13 cellular contexts compared by ENCODE assay signal in the genomic region with DNA sequence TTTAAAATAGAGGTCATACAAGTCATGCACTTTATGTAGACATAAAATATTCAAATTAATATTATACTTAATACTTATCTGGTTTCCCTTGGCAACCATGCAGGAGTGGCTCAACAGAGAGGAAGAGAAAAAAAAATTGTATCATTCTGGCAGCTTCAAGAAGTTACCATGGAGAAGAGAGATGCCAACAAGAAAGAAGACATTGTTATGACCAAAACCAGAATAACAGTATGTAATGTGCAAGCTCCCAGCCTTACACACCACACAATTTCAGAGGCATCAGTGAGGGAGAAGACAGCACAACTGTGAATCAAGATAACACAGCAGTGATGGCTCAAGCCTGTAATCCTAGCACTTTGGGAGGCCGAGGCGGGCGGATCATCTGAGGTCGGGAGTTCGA.
"Had no signal": no experiment of that assay in that cellular context is flagged by ENCODE, and none has a peak within 500 bp of the region (broad histone marks: within the 10 kb centered on the region; RNA-seq: fewer than 3 reads in every experiment).

No MANE protein-coding gene starts in this region.

- H3K4me1 ChIP-seq: esophagus squamous epithelium, foreskin keratinocyte, heart left ventricle, suprapubic skin, thyroid gland had no signal

- DNase-seq: effector memory CD8-positive, alpha-beta T cell; esophagus squamous epithelium; foreskin keratinocyte; heart left ventricle; kidney glomerular epithelial cell; mucosa of descending colon; naive thymus-derived CD8-positive, alpha-beta T cell; right cardiac atrium; stimulated activated CD4-positive, alpha-beta T cell treated with anti-CD3 and anti-CD28 coated beads, Interleukin-2, amount 100 ng/mL, for 48 hours; stimulated activated naive CD4-positive, alpha-beta T cell treated with Interleukin-2 at 50 U/mL for 16 hours; thyroid gland had no signal

- H3K4me3 ChIP-seq: esophagus squamous epithelium, heart left ventricle, mucosa of descending colon, smooth muscle cell, suprapubic skin, thyroid gland had no signal

- H3K4me2 ChIP-seq: smooth muscle cell had no signal

- H3K27ac ChIP-seq: esophagus squamous epithelium, foreskin keratinocyte, heart left ventricle, suprapubic skin, thyroid gland had no signal

- H3K9me3 ChIP-seq: mucosa of descending colon, suprapubic skin, thyroid gland had no signal

- H3K27me3 ChIP-seq: esophagus squamous epithelium, foreskin keratinocyte, heart left ventricle, suprapubic skin, thyroid gland had no signal

- ATAC-seq: effector memory CD8-positive, alpha-beta T cell; foreskin keratinocyte; heart left ventricle; mucosa of descending colon; naive thymus-derived CD8-positive, alpha-beta T cell; right cardiac atrium had no signal

- H3K36me3 ChIP-seq: esophagus squamous epithelium, heart left ventricle, suprapubic skin, thyroid gland had no signal
